26 cellular contexts compared by ENCODE assay signal in genomic region chr10:105834261-105835059, GRCh38.
"Had no signal": no experiment of that assay in that cellular context is flagged by ENCODE, and none has a peak within 500 bp of the region (broad histone marks: within the 10 kb centered on the region; RNA-seq: fewer than 3 reads in every experiment).

No MANE protein-coding gene starts in this region.

- H3K27me3 Mint-ChIP-seq: activated naive CD8-positive, alpha-beta T cell; naive B cell; progenitor cell of endocrine pancreas; T-cell had no signal

- ATAC-seq: activated T-cell treated with anti-CD3 and anti-CD28 coated beads, Interleukin-2, amount 50 U/mL, for 4 hours; esophagus mucosa; gastrocnemius medialis; right cardiac atrium; SK-N-SH treated with all-trans-retinoic acid at 6 μM for 48 hours; stimulated activated naive CD8-positive, alpha-beta T cell treated with anti-CD3 and anti-CD28 coated beads, Interleukin-15, Interleukin-2, amounts not matched to agents 100 U/mL and 50 U/mL, for 24 hours; T-cell; upper lobe of right lung had no signal

- H3K36me3 Mint-ChIP-seq: activated naive CD8-positive, alpha-beta T cell; naive B cell; T-cell had no signal

- H3K27ac Mint-ChIP-seq: activated naive CD8-positive, alpha-beta T cell; activated T-helper 2 cell treated with anti-CD3 and anti-CD28 coated beads, Interferon-gamma antibody, Interleukin-2, Interleukin-4, amounts not matched to agents 10 μg/mL and 5 μg/mL and 100 μg/mL, durations not matched to agents 14 hours and 24 hours and 36 hours; naive B cell; progenitor cell of endocrine pancreas; T-cell; T-helper 2 cell treated with Interferon-gamma antibody and Interleukin-4, amounts not matched to agents 5 μg/mL and 100 μg/mL, for 36 hours had no signal

- H3K9me3 Mint-ChIP-seq: activated T-cell treated with anti-CD3 and anti-CD28 coated beads, Interleukin-2, amount 50 U/mL, for 4 hours; activated T-helper 2 cell treated with anti-CD3 and anti-CD28 coated beads, Interferon-gamma antibody, Interleukin-2, Interleukin-4, amounts not matched to agents 10 μg/mL and 5 μg/mL and 100 μg/mL, durations not matched to agents 14 hours and 24 hours and 36 hours; T-helper 2 cell treated with Interferon-gamma antibody and Interleukin-4, amounts not matched to agents 5 μg/mL and 100 μg/mL, for 36 hours had no signal

- H3K4me3 Mint-ChIP-seq: activated naive CD8-positive, alpha-beta T cell; activated T-cell treated with anti-CD3 and anti-CD28 coated beads, Interleukin-2, amount 50 U/mL, for 4 hours; naive B cell; neural crest cell; T-cell; T-helper 2 cell treated with Interferon-gamma antibody and Interleukin-4, amounts not matched to agents 5 μg/mL and 100 μg/mL, for 36 hours had no signal

- H3K27ac ChIP-seq: adrenal gland, gastrocnemius medialis, thyroid gland, upper lobe of right lung had no signal

- H3K4me3 ChIP-seq: adrenal gland, gastrocnemius medialis, thyroid gland, upper lobe of right lung had no signal

- DNase-seq: activated CD4-positive, alpha-beta T cell treated with anti-CD3 and anti-CD28 coated beads, Interleukin-2, amount 50 U/mL, for 4 hours; activated CD8-positive, alpha-beta memory T cell treated with anti-CD3 and anti-CD28 coated beads for 24 hours; activated CD8-positive, alpha-beta memory T cell treated with anti-CD3 and anti-CD28 coated beads, Interleukin-2, amount 50 U/mL, for 4 hours; activated naive CD4-positive, alpha-beta T cell; activated T-cell treated with anti-CD3 and anti-CD28 coated beads, Interleukin-2, amount 50 U/mL, for 4 hours; adrenal gland; cerebellar nuclear complex; cortex of kidney; gastrocnemius medialis; left cardiac atrium; mesenchymal stem cell; naive B cell; right cardiac atrium; stimulated activated CD4-positive, alpha-beta T cell treated with anti-CD3 and anti-CD28 coated beads, Interleukin-12 subunit alpha, Interleukin-12 subunit beta, amount 100 ng/mL, for 4 hours; stimulated activated CD4-positive, alpha-beta T cell treated with anti-CD3 and anti-CD28 coated beads, Interleukin-4, amount 100 ng/mL, for 4 hours; stimulated activated naive CD8-positive, alpha-beta T cell treated with anti-CD3 and anti-CD28 coated beads, Interleukin-15, Interleukin-2, amounts not matched to agents 100 U/mL and 50 U/mL, for 24 hours; T-cell; thyroid gland; upper lobe of right lung had no signal
